29 cellular contexts compared by ENCODE assay signal in the genomic region with DNA sequence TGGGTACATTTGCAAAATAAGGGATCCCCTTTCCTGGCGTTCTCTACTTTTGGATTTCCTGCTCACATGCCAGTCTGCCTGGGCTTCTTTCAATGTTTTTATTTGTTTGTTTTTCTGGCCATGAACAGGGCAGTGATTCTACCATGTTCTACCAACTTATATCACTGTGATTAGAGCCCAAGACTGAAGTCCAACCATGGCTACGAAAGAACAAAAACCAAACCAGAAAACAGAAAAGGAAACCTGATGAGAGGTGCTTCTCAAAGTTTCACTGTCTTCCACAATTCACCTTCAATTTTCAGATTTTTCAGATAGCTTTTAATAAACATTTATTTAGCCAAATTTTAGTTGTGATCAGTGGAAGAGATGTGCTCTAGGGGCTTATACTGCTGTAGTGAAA.
"Had no signal": no experiment of that assay in that cellular context is flagged by ENCODE, and none has a peak within 500 bp of the region (broad histone marks: within the 10 kb centered on the region; RNA-seq: fewer than 3 reads in every experiment).

No MANE protein-coding gene starts in this region.

- H3K27me3 Mint-ChIP-seq: stimulated activated memory B cell treated with anti-CD40 and anti-IgM and Interleukin-4, amounts not matched to agents 10 μg/mL and 1 μg/mL and 100 μg/mL, for 72 hours; stimulated activated naive CD8-positive, alpha-beta T cell treated with anti-CD3 and anti-CD28 coated beads, Interleukin-15, amount 100 ng/mL, for 72 hours; stimulated activated naive CD8-positive, alpha-beta T cell treated with anti-CD3 and anti-CD28 coated beads, Interleukin-15, Interleukin-2, amounts not matched to agents 100 ng/mL and 50 ng/mL, for 24 hours; type B pancreatic cell had no signal

- H3K4me3 Mint-ChIP-seq: stimulated activated effector memory CD8-positive, alpha-beta T cell treated with anti-CD3 and anti-CD28 coated beads, Interleukin-12 subunit alpha, Interleukin-12 subunit beta, amount 100 ng/mL, for 72 hours; stimulated activated memory B cell treated with anti-CD40 and anti-IgM and Interleukin-4, amounts not matched to agents 10 μg/mL and 1 μg/mL and 100 μg/mL, for 72 hours; stimulated activated naive B cell treated with anti-CD40 and anti-IgM and Interleukin-4, amounts not matched to agents 10 μg/mL and 1 μg/mL and 100 μg/mL, for 72 hours; stimulated activated naive CD8-positive, alpha-beta T cell treated with anti-CD3 and anti-CD28 coated beads, Interleukin-15, amount 100 ng/mL, for 72 hours; stimulated activated naive CD8-positive, alpha-beta T cell treated with anti-CD3 and anti-CD28 coated beads, Interleukin-15, Interleukin-2, amounts not matched to agents 100 ng/mL and 50 ng/mL, for 24 hours; type B pancreatic cell had no signal

- DNase-seq: stimulated activated CD4-positive, alpha-beta T cell treated with anti-CD3 and anti-CD28 coated beads, Interleukin-2, amount 100 ng/mL, for 48 hours; stimulated activated CD4-positive, alpha-beta T cell treated with anti-CD3 and anti-CD28 coated beads, Interleukin-4, amount 100 ng/mL, for 1 hour; stimulated activated CD4-positive, alpha-beta T cell treated with anti-CD3 and anti-CD28 coated beads, Interleukin-4, amount 100 ng/mL, for 24 hours; stimulated activated CD4-positive, alpha-beta T cell treated with anti-CD3 and anti-CD28 coated beads, Interleukin-4, amount 100 ng/mL, for 4 hours; stimulated activated CD8-positive, alpha-beta memory T cell treated with anti-CD3 and anti-CD28 coated beads, Interleukin-4, amount 100 ng/mL, for 48 hours; stimulated activated naive B cell treated with anti-CD40 and anti-IgM and Interleukin-4, amounts not matched to agents 10 μg/mL and 1 μg/mL and 100 μg/mL, for 72 hours; stimulated activated naive CD4-positive, alpha-beta T cell; stimulated activated naive CD4-positive, alpha-beta T cell treated with Interleukin-2 at 50 U/mL for 16 hours; stimulated activated naive CD8-positive, alpha-beta T cell treated with anti-CD3 and anti-CD28 coated beads, Interleukin-15, amount 100 ng/mL, for 72 hours; stimulated activated naive CD8-positive, alpha-beta T cell treated with anti-CD3 and anti-CD28 coated beads, Interleukin-15, Interleukin-2, amounts not matched to agents 100 U/mL and 50 U/mL, for 24 hours; stomach; substantia nigra; testis; thyroid gland; tibial artery; transverse colon; trophoblast cell; upper lobe of left lung; upper lobe of right lung; uterus had no signal

- H3K4me1 Mint-ChIP-seq: stimulated activated effector memory CD8-positive, alpha-beta T cell treated with anti-CD3 and anti-CD28 coated beads, Interleukin-12 subunit alpha, Interleukin-12 subunit beta, amount 100 ng/mL, for 72 hours; stimulated activated memory B cell treated with anti-CD40 and anti-IgM and Interleukin-4, amounts not matched to agents 10 μg/mL and 1 μg/mL and 100 μg/mL, for 72 hours; stimulated activated naive B cell treated with anti-CD40 and anti-IgM and Interleukin-4, amounts not matched to agents 10 μg/mL and 1 μg/mL and 100 μg/mL, for 72 hours; stimulated activated naive CD8-positive, alpha-beta T cell treated with anti-CD3 and anti-CD28 coated beads, Interleukin-15, amount 100 ng/mL, for 72 hours had no signal

- H3K4me3 ChIP-seq: stomach, suprapubic skin, testis, thoracic aorta, thyroid gland, tibial artery, tibial nerve, transverse colon, upper lobe of left lung, upper lobe of right lung, uterus, vagina had no signal

- H3K36me3 ChIP-seq: stomach, suprapubic skin, thoracic aorta, thyroid gland, tibial artery, tibial nerve, transverse colon, upper lobe of left lung, upper lobe of right lung, uterus, vagina had no signal

- FAIRE-seq: urothelium cell line had no signal

- ATAC-seq: stimulated activated effector memory CD8-positive, alpha-beta T cell treated with anti-CD3 and anti-CD28 coated beads, Interleukin-12 subunit alpha, Interleukin-12 subunit beta, amount 100 ng/mL, for 72 hours; stimulated activated memory B cell treated with anti-CD40 and anti-IgM and Interleukin-4, amounts not matched to agents 10 μg/mL and 1 μg/mL and 100 μg/mL, for 72 hours; stimulated activated naive B cell treated with anti-CD40 and anti-IgM and Interleukin-4, amounts not matched to agents 10 μg/mL and 1 μg/mL and 100 μg/mL, for 72 hours; stimulated activated naive CD8-positive, alpha-beta T cell treated with anti-CD3 and anti-CD28 coated beads, Interleukin-15, amount 100 ng/mL, for 72 hours; stimulated activated naive CD8-positive, alpha-beta T cell treated with anti-CD3 and anti-CD28 coated beads, Interleukin-15, Interleukin-2, amounts not matched to agents 100 U/mL and 50 U/mL, for 24 hours; upper lobe of right lung had no signal

- H3K4me1 ChIP-seq: stomach, suprapubic skin, testis, thyroid gland, tibial artery, tibial nerve, transverse colon, upper lobe of left lung, upper lobe of right lung, uterus, vagina had no signal

- H3K27me3 ChIP-seq: stomach, suprapubic skin, testis, thyroid gland, tibial artery, tibial nerve, transverse colon, upper lobe of left lung, upper lobe of right lung, uterus, vagina had no signal

- H3K9me3 Mint-ChIP-seq: stimulated activated memory B cell treated with anti-CD40 and anti-IgM and Interleukin-4, amounts not matched to agents 10 μg/mL and 1 μg/mL and 100 μg/mL, for 72 hours; stimulated activated naive B cell treated with anti-CD40 and anti-IgM and Interleukin-4, amounts not matched to agents 10 μg/mL and 1 μg/mL and 100 μg/mL, for 72 hours; stimulated activated naive CD8-positive, alpha-beta T cell treated with anti-CD3 and anti-CD28 coated beads, Interleukin-15, amount 100 ng/mL, for 72 hours; stimulated activated naive CD8-positive, alpha-beta T cell treated with anti-CD3 and anti-CD28 coated beads, Interleukin-15, Interleukin-2, amounts not matched to agents 100 ng/mL and 50 ng/mL, for 24 hours; type B pancreatic cell had no signal

- H3K27ac Mint-ChIP-seq: stimulated activated effector memory CD8-positive, alpha-beta T cell treated with anti-CD3 and anti-CD28 coated beads, Interleukin-12 subunit alpha, Interleukin-12 subunit beta, amount 100 ng/mL, for 72 hours; stimulated activated memory B cell treated with anti-CD40 and anti-IgM and Interleukin-4, amounts not matched to agents 10 μg/mL and 1 μg/mL and 100 μg/mL, for 72 hours; stimulated activated naive B cell treated with anti-CD40 and anti-IgM and Interleukin-4, amounts not matched to agents 10 μg/mL and 1 μg/mL and 100 μg/mL, for 72 hours; stimulated activated naive CD8-positive, alpha-beta T cell treated with anti-CD3 and anti-CD28 coated beads, Interleukin-15, amount 100 ng/mL, for 72 hours; stimulated activated naive CD8-positive, alpha-beta T cell treated with anti-CD3 and anti-CD28 coated beads, Interleukin-15, Interleukin-2, amounts not matched to agents 100 ng/mL and 50 ng/mL, for 24 hours; type B pancreatic cell had no signal

- H3K27ac ChIP-seq: stomach, suprapubic skin, testis, thoracic aorta, thyroid gland, tibial artery, tibial nerve, transverse colon, upper lobe of left lung, upper lobe of right lung, uterus, vagina had no signal

- H3K9me3 ChIP-seq: stomach, suprapubic skin, testis, thoracic aorta, thyroid gland, tibial artery, tibial nerve, transverse colon, upper lobe of left lung, upper lobe of right lung, uterus, vagina had no signal

- H3K36me3 Mint-ChIP-seq: stimulated activated effector memory CD8-positive, alpha-beta T cell treated with anti-CD3 and anti-CD28 coated beads, Interleukin-12 subunit alpha, Interleukin-12 subunit beta, amount 100 ng/mL, for 72 hours; stimulated activated memory B cell treated with anti-CD40 and anti-IgM and Interleukin-4, amounts not matched to agents 10 μg/mL and 1 μg/mL and 100 μg/mL, for 72 hours; stimulated activated naive B cell treated with anti-CD40 and anti-IgM and Interleukin-4, amounts not matched to agents 10 μg/mL and 1 μg/mL and 100 μg/mL, for 72 hours; type B pancreatic cell had no signal
